In the genomic region with DNA sequence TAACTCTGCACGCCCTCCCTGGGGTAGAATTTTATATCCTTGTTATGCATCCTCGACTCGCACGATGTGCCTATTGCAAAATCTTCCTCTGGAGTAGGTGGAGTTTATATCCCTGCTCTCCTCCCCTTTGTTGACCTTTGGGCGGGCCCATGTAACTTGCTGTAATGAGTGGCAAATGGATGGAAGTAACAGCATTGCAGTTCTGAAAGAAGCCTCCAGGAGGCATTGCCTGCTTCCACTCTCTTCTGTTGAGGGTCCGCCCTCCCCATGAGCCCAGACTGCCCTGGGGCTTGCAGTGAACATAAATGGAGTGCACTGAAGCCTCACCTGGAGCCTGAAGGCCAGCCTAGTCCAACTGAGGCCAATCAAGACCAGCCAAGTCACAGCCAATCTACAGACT, we compare ENCODE assay signal across 11 cellular contexts.
DNase-seq lines count a peak whose midpoint lies in the region; FAIRE-seq and TF ChIP-seq lines count a peak whose summit lies in the region.
"Had no signal": no experiment of that assay in that cellular context is flagged by ENCODE, and none has a peak within 500 bp of the region (broad histone marks: within the 10 kb centered on the region; RNA-seq: fewer than 3 reads in every experiment).

No MANE protein-coding gene starts in this region.

- H3K4me1 Mint-ChIP-seq in activated naive CD4-positive, alpha-beta T cell treated with anti-CD3 and anti-CD28 coated beads, Interleukin-2, amount 10 ng/mL, durations not matched to agents 7 days and 5 days = no peaks in the 10 kb centered on the region

- in situ Hi-C loops in Caki2 (cut with HindIII; ENCODE audit: low pct_unique_long_range_greater_than_20kb, low sequenced_read_pairs) = no loop called here

- peaks cover 4% of the 10 kb centered on the region for H3K27me3 Mint-ChIP-seq in activated naive CD4-positive, alpha-beta T cell treated with anti-CD3 and anti-CD28 coated beads, Interleukin-2, amount 10 ng/mL, durations not matched to agents 7 days and 5 days

- TF ChIP-seq POLR2A in GM12892 (IDR thresholded peaks at IDR 0.05; ENCODE audit: low read depth, low read length) = no peak

- no peaks in the 10 kb centered on the region for H3K36me3 Mint-ChIP-seq in activated naive CD4-positive, alpha-beta T cell treated with anti-CD3 and anti-CD28 coated beads, Interleukin-2, amount 10 ng/mL, durations not matched to agents 7 days and 5 days

- FAIRE-seq in GM12892 (lab: Jason Lieb, UNC) = no peak

- no peak overlapping the region for H3K4me3 Mint-ChIP-seq in activated naive CD4-positive, alpha-beta T cell treated with anti-CD3 and anti-CD28 coated beads, Interleukin-2, amount 10 ng/mL, durations not matched to agents 7 days and 5 days
- H3K4me3 Mint-ChIP-seq: dendritic cell treated with granulocyte-macrophage colony-stimulating factor and Interleukin-4, amounts not matched to agents 40 ng/mL and 50 ng/mL, for 4 days had no signal

- H3K27ac Mint-ChIP-seq in activated naive CD4-positive, alpha-beta T cell treated with anti-CD3 and anti-CD28 coated beads, Interleukin-2, amount 10 ng/mL, durations not matched to agents 7 days and 5 days = no peak overlapping the region
- H3K27ac Mint-ChIP-seq: dendritic cell treated with granulocyte-macrophage colony-stimulating factor and Interleukin-4, amounts not matched to agents 40 ng/mL and 50 ng/mL, for 4 days had no signal

- DNase-seq in Caki2 (ENCODE audit: low read depth) = peak; percentile 10
- peak; percentile 36 for DNase-seq in NCI-H69 (lab: John Stamatoyannopoulos, UW)
- DNase-seq in germinal center (ENCODE audit: low spot score) = peak; percentile 22
- no peak for DNase-seq in GM12892 (ENCODE audit: insufficient read length)
- no peak for DNase-seq in NOMO-1 (lab: John Stamatoyannopoulos, UW; ENCODE audit: unreplicated experiment in 2 of 2)
- no peak for DNase-seq in activated gamma-delta T cell (lab: John Stamatoyannopoulos, UW)
- DNase-seq in activated naive CD4-positive, alpha-beta T cell treated with anti-CD3 and anti-CD28 coated beads, Interleukin-2, amount 10 ng/mL, durations not matched to agents 7 days and 5 days = no peak
- DNase-seq: NCI-H187 treated with DMSO at 0.1 percent for 48 hours, transverse colon had no signal

- no peaks in the 10 kb centered on the region for H3K9me3 Mint-ChIP-seq in activated naive CD4-positive, alpha-beta T cell treated with anti-CD3 and anti-CD28 coated beads, Interleukin-2, amount 10 ng/mL, durations not matched to agents 7 days and 5 days
- H3K9me3 Mint-ChIP-seq: dendritic cell treated with granulocyte-macrophage colony-stimulating factor and Interleukin-4, amounts not matched to agents 40 ng/mL and 50 ng/mL, for 4 days had no signal

- peak; percentile 59 for TF ChIP-seq CTCF in GM12874 (IDR thresholded peaks at IDR 0.05; ENCODE audit: insufficient read depth, low read depth, low read length)

- CTCF ChIA-PET in activated naive CD4-positive, alpha-beta T cell treated with anti-CD3 and anti-CD28 coated beads, Interleukin-2, amount 10 ng/mL, durations not matched to agents 7 days and 5 days (lab: Charles Lee) = no interaction called here

Comparison
In these comparisons a context has a peak if more than half of its experiments do, and no peak if none do; other contexts are left out.
1. DNase-seq: peak in Caki2 (single experiment), NCI-H69 (single experiment) and germinal center (single experiment); none in GM12892 (single experiment), NOMO-1 (0 of 2), activated gamma-delta T cell (single experiment) and activated naive CD4-positive, alpha-beta T cell treated with anti-CD3 and anti-CD28 coated beads, Interleukin-2, amount 10 ng/mL, durations not matched to agents 7 days and 5 days (single experiment).